In the genomic region with DNA sequence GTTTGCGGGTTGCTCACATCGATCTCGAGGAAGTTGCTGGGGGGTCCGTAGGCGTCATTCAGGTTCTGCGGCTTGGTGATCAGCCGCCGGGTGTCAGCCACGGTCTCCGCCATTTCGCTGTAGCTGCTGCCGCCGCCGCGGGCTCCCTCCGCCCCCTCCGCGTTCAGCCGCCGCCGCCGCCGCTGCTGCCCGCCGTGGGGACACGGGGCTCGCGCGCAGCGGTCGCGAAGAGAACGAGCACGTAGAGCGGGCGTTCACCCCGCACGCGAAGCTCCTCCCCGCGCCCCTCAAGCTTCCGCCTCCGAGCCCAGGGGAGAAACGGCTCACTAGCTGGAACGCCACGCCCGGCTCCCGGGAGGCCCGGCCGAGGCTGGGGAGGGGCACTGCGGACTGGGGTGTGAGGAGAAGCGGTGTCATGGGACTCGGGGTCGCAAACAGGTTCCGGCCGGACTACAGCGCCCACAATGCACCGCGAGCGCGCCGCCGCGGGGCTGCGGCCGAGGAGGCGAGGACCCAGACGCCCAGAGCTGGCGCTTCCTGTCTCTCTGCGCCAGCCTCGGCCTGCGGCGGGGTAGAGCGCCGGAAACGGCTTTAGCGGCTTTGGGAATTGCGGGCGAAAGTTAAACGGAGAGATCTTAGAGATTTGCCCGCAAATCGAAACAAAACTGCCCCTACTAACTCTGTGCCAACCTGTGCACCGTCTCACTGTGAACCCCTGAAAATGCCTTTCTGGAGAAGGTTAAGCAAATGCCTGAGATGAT, we compare ENCODE assay signal across 8 cellular contexts. TPM values are rescaled to one million over a fixed set of nuclear protein-coding genes. Genes with fewer than 3 reads are reported as not detected.
DNase-seq lines count a peak whose midpoint lies in the region; ATAC-seq and TF ChIP-seq lines count a peak whose summit lies in the region.

A gene (minus strand): TSS at position 232 of the 761 bp plus-strand sequence. CDS start 119 bp downstream, at position 113.

- DNase-seq in CD14-positive monocyte (ENCODE audit: low spot score) (peak; percentile 95), NCI-H69 (lab: John Stamatoyannopoulos, UW) (peak; percentile 99), dedifferentiated amniotic fluid mesenchymal stem cell (ENCODE audit: extremely low spot score) (peak; percentile 89), left lobe of liver (ENCODE audit: low spot score) (peak; percentile 99)
- DNase-seq in activated CD4-positive, alpha-beta T cell treated with anti-CD3 and anti-CD28 coated beads, Interleukin-2, amount 50 U/mL, for 24 hours (ENCODE audit: low read depth in 1 of 2, low spot score in 1 of 2): peak; percentile 80 to 83
- DNase-seq in stimulated activated CD4-positive, alpha-beta T cell treated with anti-CD3 and anti-CD28 coated beads, Interleukin-2, amount 100 ng/mL, for 4 hours (ENCODE audit: low read depth): peak; percentile 74

- no peak for TF ChIP-seq CTCF in CD14-positive monocyte (IDR thresholded peaks at IDR 0.05)

- peak within 1 kb of the TSS; percentile 89 to 97 (median 96) for H3K27ac Mint-ChIP-seq in CD14-positive monocyte

- intact Hi-C loops in CD14-positive monocyte (cut with micrococcal nuclease): loop anchor here (1.0 to 2.0 kb wide), 2 partner anchors 33 to 34 kb away; a partner anchor contains a TSS

- ATAC-seq in GM19328 (IDR thresholded peaks at IDR 0.05; ENCODE audit: unreplicated experiment) (peak; percentile 87), HG03520 (IDR thresholded peaks at IDR 0.05; ENCODE audit: unreplicated experiment) (peak; percentile 83), left lobe of liver (peak; percentile 92)

- H3K9me3 Mint-ChIP-seq in CD14-positive monocyte: no peaks in the 10 kb centered on the region

- peaks cover 28% of the 10 kb centered on the region for H3K4me1 Mint-ChIP-seq in CD14-positive monocyte

- peaks cover 6 to 7% of the 10 kb centered on the region in 2 donors for H3K36me3 Mint-ChIP-seq in CD14-positive monocyte

- peak within 1 kb of the TSS; percentile 83 to 96 for H3K4me3 Mint-ChIP-seq in CD14-positive monocyte

- peaks cover 0 to 3% (median 3%) of the 10 kb centered on the region in 3 donors for H3K27me3 Mint-ChIP-seq in CD14-positive monocyte (ENCODE audit: low read depth in 3 of 3)

RNA-seq across cellular contexts. Expression of the gene that starts here (rescaled TPM):
- 100 to 1,000 TPM; 394 to 441 TPM for polyA plus RNA-seq in CD14-positive monocyte
- total RNA-seq in left lobe of liver: 62.3 TPM

Comparison
In these comparisons a context has a peak if more than half of its experiments do, and no peak if none do; other contexts are left out.
1. Peak in every context shown above with its lines: DNase-seq and ATAC-seq.